ENCODE assay signal across 1 cellular context in the genomic region with DNA sequence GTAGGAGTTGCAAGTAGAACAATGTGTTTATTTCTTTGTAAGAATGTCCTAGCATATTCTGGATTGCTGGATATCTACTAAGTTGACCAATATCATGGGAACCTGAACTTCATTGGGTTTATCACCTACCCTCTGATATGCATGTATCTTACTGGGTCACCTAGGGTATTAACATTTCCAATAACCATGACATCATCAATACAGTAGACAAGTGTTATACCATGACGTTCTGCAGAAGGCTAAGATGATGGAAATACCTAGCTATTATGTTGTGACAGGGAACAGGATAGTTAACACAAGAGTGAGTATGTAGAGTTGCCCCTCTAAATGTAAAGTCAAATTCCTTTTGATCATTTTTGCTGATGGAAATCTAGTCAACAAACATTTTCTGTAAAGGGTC.
A peak's percentile ranks its signal among the peaks of the same experiment; 100 is the strongest.
TF ChIP-seq lines count a peak whose summit lies in the region.

No MANE protein-coding gene starts in this region.

TF ChIP-seq in GM12878, 131 proteins besides CTCF, POLR2A, EP300 and RAD21:
- TF ChIP-seq ATF7 (IDR thresholded peaks at IDR 0.05; ENCODE audit: low read depth), result peak; percentile 44; the same call in 1 of the 2 replicates
- TF ChIP-seq, protein P1, sequence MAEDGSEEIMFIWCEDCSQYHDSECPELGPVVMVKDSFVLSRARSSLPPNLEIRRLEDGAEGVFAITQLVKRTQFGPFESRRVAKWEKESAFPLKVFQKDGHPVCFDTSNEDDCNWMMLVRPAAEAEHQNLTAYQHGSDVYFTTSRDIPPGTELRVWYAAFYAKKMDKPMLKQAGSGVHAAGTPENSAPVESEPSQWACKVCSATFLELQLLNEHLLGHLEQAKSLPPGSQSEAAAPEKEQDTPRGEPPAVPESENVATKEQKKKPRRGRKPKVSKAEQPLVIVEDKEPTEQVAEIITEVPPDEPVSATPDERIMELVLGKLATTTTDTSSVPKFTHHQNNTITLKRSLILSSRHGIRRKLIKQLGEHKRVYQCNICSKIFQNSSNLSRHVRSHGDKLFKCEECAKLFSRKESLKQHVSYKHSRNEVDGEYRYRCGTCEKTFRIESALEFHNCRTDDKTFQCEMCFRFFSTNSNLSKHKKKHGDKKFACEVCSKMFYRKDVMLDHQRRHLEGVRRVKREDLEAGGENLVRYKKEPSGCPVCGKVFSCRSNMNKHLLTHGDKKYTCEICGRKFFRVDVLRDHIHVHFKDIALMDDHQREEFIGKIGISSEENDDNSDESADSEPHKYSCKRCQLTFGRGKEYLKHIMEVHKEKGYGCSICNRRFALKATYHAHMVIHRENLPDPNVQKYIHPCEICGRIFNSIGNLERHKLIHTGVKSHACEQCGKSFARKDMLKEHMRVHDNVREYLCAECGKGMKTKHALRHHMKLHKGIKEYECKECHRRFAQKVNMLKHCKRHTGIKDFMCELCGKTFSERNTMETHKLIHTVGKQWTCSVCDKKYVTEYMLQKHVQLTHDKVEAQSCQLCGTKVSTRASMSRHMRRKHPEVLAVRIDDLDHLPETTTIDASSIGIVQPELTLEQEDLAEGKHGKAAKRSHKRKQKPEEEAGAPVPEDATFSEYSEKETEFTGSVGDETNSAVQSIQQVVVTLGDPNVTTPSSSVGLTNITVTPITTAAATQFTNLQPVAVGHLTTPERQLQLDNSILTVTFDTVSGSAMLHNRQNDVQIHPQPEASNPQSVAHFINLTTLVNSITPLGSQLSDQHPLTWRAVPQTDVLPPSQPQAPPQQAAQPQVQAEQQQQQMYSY (CRISPR knock-in tag; IDR thresholded peaks at IDR 0.05), result no peak
